Comparison of ENCODE assay signal across 24 cellular contexts in genomic region chr3:120659834-120660233, GRCh38. TPM values are rescaled to one million over a fixed set of nuclear protein-coding genes. Genes with fewer than 3 reads are reported as not detected.
DNase-seq lines count a peak whose midpoint lies in the region; ATAC-seq and TF ChIP-seq lines count a peak whose summit lies in the region.
"Had no signal": no experiment of that assay in that cellular context is flagged by ENCODE, and none has a peak within 500 bp of the region (broad histone marks: within the 10 kb centered on the region; RNA-seq: fewer than 3 reads in every experiment).

No MANE protein-coding gene starts in this region.

- TF ChIP-seq CTCF in C4-2B (conservative IDR thresholded peaks at IDR 0.05) = no peak
- TF ChIP-seq CTCF in VCaP (conservative IDR thresholded peaks at IDR 0.05) = no peak
- no peak for TF ChIP-seq CTCF in colonic mucosa (IDR thresholded peaks at IDR 0.05)

- H3K27me3 Mint-ChIP-seq in activated naive CD4-positive, alpha-beta T cell treated with anti-CD3 and anti-CD28 coated beads, Interleukin-2, amount 10 ng/mL, durations not matched to agents 7 days and 5 days = peaks cover 15% of the 10 kb centered on the region

- H3K9me3 ChIP-seq in colonic mucosa = no peaks in the 10 kb centered on the region

- no peaks in the 10 kb centered on the region for H3K27me3 ChIP-seq in colonic mucosa
- H3K27me3 ChIP-seq: BLaER1 treated with 17β-estradiol and CSF1 and Interleukin-3, amounts not matched to agents 10 nM and 100 nM had no signal

- no peak overlapping the region for H3K4me3 ChIP-seq in colonic mucosa
- H3K4me3 ChIP-seq: A549; BLaER1 treated with 17β-estradiol and CSF1 and Interleukin-3, amounts not matched to agents 10 nM and 100 nM; GM12878 had no signal

- CTCF ChIA-PET in activated naive CD4-positive, alpha-beta T cell treated with anti-CD3 and anti-CD28 coated beads, Interleukin-2, amount 10 ng/mL, durations not matched to agents 7 days and 5 days (lab: Charles Lee) = no interaction called here

- H3K4me1 ChIP-seq in colonic mucosa = no peaks in the 10 kb centered on the region

- no peak overlapping the region for H3K9ac ChIP-seq in colonic mucosa (ENCODE audit: low read depth in 2 of 2, low read length in 2 of 2)
- H3K9ac ChIP-seq: BLaER1 treated with 17β-estradiol and CSF1 and Interleukin-3, amounts not matched to agents 10 nM and 100 nM had no signal

- intact Hi-C loops in colonic mucosa (cut with DNase I) = no loop called here

- no peak overlapping the region for H3K27ac Mint-ChIP-seq in activated naive CD4-positive, alpha-beta T cell treated with anti-CD3 and anti-CD28 coated beads, Interleukin-2, amount 10 ng/mL, durations not matched to agents 7 days and 5 days
- H3K27ac Mint-ChIP-seq: B cell; CD4-positive, alpha-beta memory T cell; CD8-positive, alpha-beta memory T cell had no signal

- H3K9me3 Mint-ChIP-seq in activated naive CD4-positive, alpha-beta T cell treated with anti-CD3 and anti-CD28 coated beads, Interleukin-2, amount 10 ng/mL, durations not matched to agents 7 days and 5 days = no peaks in the 10 kb centered on the region
- H3K9me3 Mint-ChIP-seq: CD8-positive, alpha-beta memory T cell had no signal

- peak overlapping the region; percentile 99 for H3K27ac ChIP-seq in C4-2B
- H3K27ac ChIP-seq in VCaP = peak overlapping the region; percentile 92
- H3K27ac ChIP-seq in colonic mucosa = no peak overlapping the region
- H3K27ac ChIP-seq: BLaER1 treated with 17β-estradiol and CSF1 and Interleukin-3, amounts not matched to agents 10 nM and 100 nM had no signal

- H3K36me3 Mint-ChIP-seq in activated naive CD4-positive, alpha-beta T cell treated with anti-CD3 and anti-CD28 coated beads, Interleukin-2, amount 10 ng/mL, durations not matched to agents 7 days and 5 days = no peaks in the 10 kb centered on the region
- H3K36me3 Mint-ChIP-seq: CD14-positive monocyte; CD4-positive, CD25-positive, alpha-beta regulatory T cell had no signal

- H3K36me3 ChIP-seq in colonic mucosa = no peaks in the 10 kb centered on the region
- H3K36me3 ChIP-seq: BLaER1 treated with 17β-estradiol and CSF1 and Interleukin-3, amounts not matched to agents 10 nM and 100 nM had no signal

- no peak for ATAC-seq in GM21423 (IDR thresholded peaks at IDR 0.05; ENCODE audit: unreplicated experiment)
- ATAC-seq: A549, GM12878 had no signal

- no peak overlapping the region for H3K4me3 Mint-ChIP-seq in activated naive CD4-positive, alpha-beta T cell treated with anti-CD3 and anti-CD28 coated beads, Interleukin-2, amount 10 ng/mL, durations not matched to agents 7 days and 5 days
- H3K4me3 Mint-ChIP-seq: B cell; CD14-positive monocyte; CD4-positive, alpha-beta memory T cell; CD4-positive, CD25-positive, alpha-beta regulatory T cell; CD8-positive, alpha-beta memory T cell had no signal

- H3K4me1 Mint-ChIP-seq in activated naive CD4-positive, alpha-beta T cell treated with anti-CD3 and anti-CD28 coated beads, Interleukin-2, amount 10 ng/mL, durations not matched to agents 7 days and 5 days = no peaks in the 10 kb centered on the region
- H3K4me1 Mint-ChIP-seq: CD4-positive, alpha-beta memory T cell; CD8-positive, alpha-beta memory T cell had no signal

- DNase-seq in activated naive CD4-positive, alpha-beta T cell treated with anti-CD3 and anti-CD28 coated beads, Interleukin-2, amount 10 ng/mL, durations not matched to agents 7 days and 5 days = no peak
- no peak for DNase-seq in colonic mucosa
- DNase-seq: CD4-positive, alpha-beta memory T cell; CD4-positive, CD25-positive, alpha-beta regulatory T cell; CD8-positive, alpha-beta memory T cell; COR-L47; DMS 273 treated with DMSO at 0.1 percent for 48 hours; DMS153; DMS53; DMS79; DND-41; EL; GDM1 had no signal

RNA-seq across cellular contexts. Expression of gene HGD, which starts 22.2 kb away (rescaled TPM):
- 10 to 100 TPM; 37.6 to 48.5 TPM for total RNA-seq in colonic mucosa
- total RNA-seq: A172, Daoy, G401 had no signal
